ENCODE assay signal across 9 cellular contexts in the genomic region with DNA sequence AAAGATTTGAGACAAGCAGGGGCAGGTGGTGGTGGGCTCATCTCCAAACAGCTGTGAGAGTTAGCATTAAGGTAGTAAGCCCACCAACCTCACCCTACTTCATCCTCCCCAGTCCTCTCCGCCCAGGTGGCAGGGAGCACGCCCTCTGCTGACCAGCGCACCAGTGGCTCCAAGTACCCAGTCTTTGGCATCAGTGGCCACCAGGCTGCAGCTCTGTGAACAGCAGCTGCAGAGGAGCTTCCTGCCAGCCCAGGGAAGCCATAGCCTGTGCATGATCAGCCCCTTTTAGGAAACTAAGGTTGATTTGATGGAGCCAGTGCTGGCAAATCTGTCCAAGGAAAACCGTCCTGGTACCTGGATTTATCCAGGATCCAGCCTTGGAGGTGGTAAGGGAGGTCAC. TPM values are rescaled to one million over a fixed set of nuclear protein-coding genes. Genes with fewer than 3 reads are reported as not detected.
DNase-seq lines count a peak whose midpoint lies in the region; ATAC-seq and TF ChIP-seq lines count a peak whose summit lies in the region.
"Had no signal": no experiment of that assay in that cellular context is flagged by ENCODE, and none has a peak within 500 bp of the region (broad histone marks: within the 10 kb centered on the region; RNA-seq: fewer than 3 reads in every experiment).

No MANE protein-coding gene starts in this region.

- H3K9me3 Mint-ChIP-seq in activated naive CD8-positive, alpha-beta T cell treated with anti-CD3 and anti-CD28 coated beads, Interleukin-2, amount 10 ng/mL, durations not matched to agents 7 days and 5 days = no peaks in the 10 kb centered on the region

- TF ChIP-seq POLR2A in prostate gland (IDR thresholded peaks at IDR 0.05) = no peak

- H3K36me3 ChIP-seq in MM.1S (replicated peaks; ENCODE audit: insufficient read depth, low read length) = no peaks in the 10 kb centered on the region
- no peaks in the 10 kb centered on the region for H3K36me3 ChIP-seq in prostate gland

- POLR2A ChIA-PET in activated naive CD8-positive, alpha-beta T cell treated with anti-CD3 and anti-CD28 coated beads, Interleukin-2, amount 10 ng/mL, durations not matched to agents 7 days and 5 days (lab: Charles Lee) = interaction anchor here (0.7 kb wide), 1 partner anchor 21 kb away, joined by 3 read pairs; no protein-coding TSS in a partner anchor

- H3K9me3 ChIP-seq in MM.1S (replicated peaks; ENCODE audit: insufficient read depth, low read length) (no peaks in the 10 kb centered on the region), prostate gland (no peaks in the 10 kb centered on the region)

- H3K27ac ChIP-seq in MM.1S (ENCODE audit: low read length) (no peak overlapping the region), prostate gland (no peak overlapping the region)
- H3K27ac ChIP-seq: KMS-11 had no signal

- H3K4me1 Mint-ChIP-seq in activated naive CD8-positive, alpha-beta T cell treated with anti-CD3 and anti-CD28 coated beads, Interleukin-2, amount 10 ng/mL, durations not matched to agents 7 days and 5 days = no peaks in the 10 kb centered on the region

- H4K20me1 ChIP-seq in MM.1S (ENCODE audit: insufficient read depth, low read length) = no peaks in the 10 kb centered on the region

- no peak overlapping the region for H3K9ac ChIP-seq in MM.1S (ENCODE audit: low read length)
- H3K9ac ChIP-seq: KMS-11 had no signal

- ATAC-seq in GM21447 (IDR thresholded peaks at IDR 0.05; ENCODE audit: unreplicated experiment) (peak; percentile 77), GM21526 (IDR thresholded peaks at IDR 0.05; ENCODE audit: low FRiP score, unreplicated experiment) (no peak)
- peak; percentile 72 for ATAC-seq in activated naive CD8-positive, alpha-beta T cell treated with anti-CD3 and anti-CD28 coated beads, Interleukin-2, amount 10 ng/mL, durations not matched to agents 7 days and 5 days (ENCODE audit: low read depth)

- H3K27ac Mint-ChIP-seq in activated naive CD8-positive, alpha-beta T cell treated with anti-CD3 and anti-CD28 coated beads, Interleukin-2, amount 10 ng/mL, durations not matched to agents 7 days and 5 days = no peak overlapping the region

- H3K4me3 Mint-ChIP-seq in activated naive CD8-positive, alpha-beta T cell treated with anti-CD3 and anti-CD28 coated beads, Interleukin-2, amount 10 ng/mL, durations not matched to agents 7 days and 5 days = no peak overlapping the region

- WGBS in prostate gland = 63% methylated on average over 4 of the region's 4 CpGs

- peaks cover 14% of the 10 kb centered on the region for H3K27me3 Mint-ChIP-seq in activated naive CD8-positive, alpha-beta T cell treated with anti-CD3 and anti-CD28 coated beads, Interleukin-2, amount 10 ng/mL, durations not matched to agents 7 days and 5 days

- H3K27me3 ChIP-seq in MM.1S (replicated peaks; ENCODE audit: insufficient read depth, low read length) = no peaks in the 10 kb centered on the region
- no peaks in the 10 kb centered on the region for H3K27me3 ChIP-seq in prostate gland (replicated peaks; ENCODE audit: insufficient read depth)

- H3K4me3 ChIP-seq in MM.1S (ENCODE audit: low read length) = no peak overlapping the region
- H3K4me3 ChIP-seq in prostate gland = no peak overlapping the region

- intact Hi-C loops in prostate gland (cut with DNase I) = no loop called here

- H3K36me3 Mint-ChIP-seq in activated naive CD8-positive, alpha-beta T cell treated with anti-CD3 and anti-CD28 coated beads, Interleukin-2, amount 10 ng/mL, durations not matched to agents 7 days and 5 days = no peaks in the 10 kb centered on the region

- no peaks in the 10 kb centered on the region for H3K9me2 ChIP-seq in MM.1S (replicated peaks; ENCODE audit: insufficient read depth, low read length)

- H3K4me1 ChIP-seq in MM.1S (ENCODE audit: low read length) = no peaks in the 10 kb centered on the region
- H3K4me1 ChIP-seq in prostate gland (replicated peaks) = no peaks in the 10 kb centered on the region

- TF ChIP-seq CTCF in MM.1S (IDR thresholded peaks at IDR 0.05; ENCODE audit: low read length) (peak; percentile 94), prostate gland (IDR thresholded peaks at IDR 0.05) (peak in 1 of 4 experiments; percentile 34)

- DNase-seq in D341Med (ENCODE audit: low spot score) = peak; percentile 40
- DNase-seq in MM.1S = peak; percentile 52
- no peak for DNase-seq in activated naive CD8-positive, alpha-beta T cell treated with anti-CD3 and anti-CD28 coated beads, Interleukin-2, amount 10 ng/mL, durations not matched to agents 7 days and 5 days
- peak; percentile 58 for DNase-seq in kidney tubule cell (ENCODE audit: low spot score)
- DNase-seq in prostate gland (ENCODE audit: low spot score) = no peak
- no peak for DNase-seq in midbrain (lab: John Stamatoyannopoulos, UW)

- no peak overlapping the region for H2AFZ ChIP-seq in MM.1S (ENCODE audit: low read length)

- no peaks in the 10 kb centered on the region for H3F3A ChIP-seq in MM.1S (ENCODE audit: insufficient read depth, low read length)

- no peaks in the 10 kb centered on the region for H3K79me2 ChIP-seq in MM.1S (ENCODE audit: low read length)

- H3K4me2 ChIP-seq in MM.1S (ENCODE audit: low read depth, low read length) = no peak overlapping the region
- H3K4me2 ChIP-seq: KMS-11 had no signal

RNA-seq across cellular contexts. Expression of a gene that starts 21.7 kb away (rescaled TPM):
- 1 to 10 TPM; 1.4 to 1.6 TPM for total RNA-seq in activated naive CD8-positive, alpha-beta T cell treated with anti-CD3 and anti-CD28 coated beads, Interleukin-2, amount 10 ng/mL, durations not matched to agents 7 days and 5 days
- total RNA-seq in prostate gland = 10 to 100 TPM; 46.1 to 92.4 TPM

RNA-seq across cellular contexts. Expression of a gene that starts 39.0 kb away (rescaled TPM):
- not detected for total RNA-seq in activated naive CD8-positive, alpha-beta T cell treated with anti-CD3 and anti-CD28 coated beads, Interleukin-2, amount 10 ng/mL, durations not matched to agents 7 days and 5 days
- total RNA-seq in prostate gland = not detected

RNA-seq across cellular contexts. Expression of a gene that starts 59.7 kb away (rescaled TPM):
- total RNA-seq in activated naive CD8-positive, alpha-beta T cell treated with anti-CD3 and anti-CD28 coated beads, Interleukin-2, amount 10 ng/mL, durations not matched to agents 7 days and 5 days = under 1 TPM; 0.20 to 0.22 TPM
- 1 to 10 TPM in 1 of 2 donors, under 1 TPM in 1; 0.27 to 2.0 TPM for total RNA-seq in prostate gland

Comparison
In these comparisons a context has a peak if more than half of its experiments do, and no peak if none do; other contexts are left out.
1. DNase-seq: peak in D341Med (single experiment), MM.1S (single experiment) and kidney tubule cell (single experiment); none in activated naive CD8-positive, alpha-beta T cell treated with anti-CD3 and anti-CD28 coated beads, Interleukin-2, amount 10 ng/mL, durations not matched to agents 7 days and 5 days (single experiment), prostate gland (single experiment) and midbrain (single experiment).
2. RNA of a gene that starts 21.7 kb away (total RNA-seq): 46.1 to 92.4 TPM in prostate gland; 1.4 to 1.6 TPM in activated naive CD8-positive, alpha-beta T cell treated with anti-CD3 and anti-CD28 coated beads, Interleukin-2, amount 10 ng/mL, durations not matched to agents 7 days and 5 days; every median in the first group is over 10 times any median in the second.